ENCODE assay signal across 8 cellular contexts in the genomic region with DNA sequence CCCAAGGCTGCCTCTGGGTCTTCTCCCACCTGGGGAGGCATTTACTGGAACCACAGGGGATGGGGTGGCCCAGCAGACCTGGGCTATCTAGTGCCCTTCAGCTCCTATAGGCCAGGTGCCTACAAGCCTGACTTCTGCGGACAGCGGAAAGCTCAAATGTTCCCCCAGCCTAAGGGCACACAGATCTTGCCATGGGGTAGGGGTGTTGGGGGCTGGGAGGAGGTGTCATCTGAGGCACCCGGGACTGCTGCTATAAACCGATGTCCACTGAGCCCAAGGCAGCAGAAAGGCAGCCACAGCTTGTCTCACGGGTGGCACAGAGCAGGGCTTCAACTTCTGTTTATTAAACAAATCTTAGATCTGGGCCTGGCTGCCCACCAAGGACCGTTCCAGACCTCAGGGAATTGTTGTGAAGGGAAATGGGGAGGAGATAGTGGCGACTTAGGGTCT. TPM values are rescaled to one million over a fixed set of nuclear protein-coding genes. Genes with fewer than 3 reads are reported as not detected.
DNase-seq lines count a peak whose midpoint lies in the region; ATAC-seq, FAIRE-seq and TF ChIP-seq lines count a peak whose summit lies in the region.

No MANE protein-coding gene starts in this region.

- ATAC-seq in A549 (no peak), HG03432 (IDR thresholded peaks at IDR 0.05; ENCODE audit: unreplicated experiment) (no peak)
- no peak for ATAC-seq in naive thymus-derived CD8-positive, alpha-beta T cell

- TF ChIP-seq RAD21 in A549 (conservative IDR thresholded peaks at IDR 0.05 in 1 of 2, IDR thresholded peaks at IDR 0.05 in 1 of 2): no peak

- DNase-seq in A549 (ENCODE audit: low read depth in 1 of 2, low spot score in 1 of 2) (no peak), colonic mucosa (no peak), GM19238 (ENCODE audit: insufficient read length, low spot score) (no peak), NCI-H510A (lab: John Stamatoyannopoulos, UW) (no peak)
- no peak for DNase-seq in naive thymus-derived CD8-positive, alpha-beta T cell
- no peak for DNase-seq in stimulated activated naive CD4-positive, alpha-beta T cell treated with Interleukin-2 at 50 U/mL for 16 hours (lab: John Stamatoyannopoulos, UW)

- H3K27ac ChIP-seq in A549 (peak overlapping the region; percentile 97), HUES64 (ENCODE audit: low read depth, low read length) (peak overlapping the region; percentile 92; the same call in 1 of the 2 replicates), colonic mucosa (peak overlapping the region; percentile 95)

- intact Hi-C loops in colonic mucosa (cut with DNase I): no loop called here

- peaks cover 17 to 53% (median 47%) of the 10 kb centered on the region in 4 donors for H3K4me1 Mint-ChIP-seq in naive thymus-derived CD8-positive, alpha-beta T cell

- WGBS in A549 (ENCODE audit: missing lambda C conversion rate): 83% methylated on average over 7 of the region's 7 CpGs
- 91% methylated on average over 7 of the region's 7 CpGs for WGBS in HUES64

- no peak for FAIRE-seq in A549 (lab: Jason Lieb, UNC)

- H3K27me3 ChIP-seq in HUES64 (ENCODE audit: insufficient read depth, low read length): peaks cover 8% of the 10 kb centered on the region
- H3K27me3 ChIP-seq in colonic mucosa: no peaks in the 10 kb centered on the region

- H3K9me3 Mint-ChIP-seq in naive thymus-derived CD8-positive, alpha-beta T cell: no peaks in the 10 kb centered on the region

- H3K4me3 Mint-ChIP-seq in naive thymus-derived CD8-positive, alpha-beta T cell: peak overlapping the region; percentile 71 to 85 (median 82)

- no peak for TF ChIP-seq CTCF in A549 (IDR thresholded peaks at IDR 0.05)
- no peak for TF ChIP-seq CTCF in colonic mucosa (IDR thresholded peaks at IDR 0.05)

- TF ChIP-seq EP300 in A549 (IDR thresholded peaks at IDR 0.05): no peak

- no peaks in the 10 kb centered on the region for H3K27me3 Mint-ChIP-seq in naive thymus-derived CD8-positive, alpha-beta T cell

- no peak for TF ChIP-seq POLR2A in A549 (IDR thresholded peaks at IDR 0.05; ENCODE audit: low read length)

- peak overlapping the region; percentile 82 for H3K4me3 ChIP-seq in A549
- H3K4me3 ChIP-seq in HUES64 (ENCODE audit: low read length): peak overlapping the region; percentile 68
- H3K4me3 ChIP-seq in colonic mucosa: no peak overlapping the region

- peak overlapping the region; percentile 96 for H3K4me2 ChIP-seq in A549

- CTCF ChIA-PET in A549 (lab: Yijun Ruan, JAX): interaction anchor here (0.7 to 5.4 kb wide), 7 partner anchors 9 to 230 kb away, joined by 3 to 27 read pairs (median 4); a partner anchor contains a TSS

- H3K9me3 ChIP-seq in A549 (no peaks in the 10 kb centered on the region), HUES64 (ENCODE audit: insufficient read depth, low read depth, low read length) (no peaks in the 10 kb centered on the region), colonic mucosa (no peaks in the 10 kb centered on the region)

- POLR2A ChIA-PET in A549 (lab: Yijun Ruan, JAX): interaction anchor here (0.8 to 4.2 kb wide), 4 partner anchors 12 to 228 kb away, joined by 3 to 29 read pairs (median 4); a partner anchor contains a TSS
- POLR2A ChIA-PET in naive thymus-derived CD8-positive, alpha-beta T cell (lab: Charles Lee): interaction anchor here (1.4 to 3.1 kb wide), 2 partner anchors 27 to 97 kb away, joined by 4 to 38 read pairs; a partner anchor contains a TSS

- peak overlapping the region in 7 of 10 donors; percentile 48 to 91 (median 72) for H3K27ac Mint-ChIP-seq in naive thymus-derived CD8-positive, alpha-beta T cell

- H3K4me1 ChIP-seq in A549 (peaks cover 57% of the 10 kb centered on the region), HUES64 (ENCODE audit: insufficient read depth, low read length) (peaks cover 23% of the 10 kb centered on the region), colonic mucosa (peaks cover 37% of the 10 kb centered on the region)

- no peaks in the 10 kb centered on the region for H3K36me3 Mint-ChIP-seq in naive thymus-derived CD8-positive, alpha-beta T cell

- no peaks in the 10 kb centered on the region for H3K36me3 ChIP-seq in HUES64 (ENCODE audit: insufficient read depth, low read length)
- H3K36me3 ChIP-seq in colonic mucosa: no peaks in the 10 kb centered on the region

- H3K9ac ChIP-seq in HUES64 (ENCODE audit: low read depth, low read length): peak overlapping the region; percentile 76
- H3K9ac ChIP-seq in colonic mucosa (ENCODE audit: low read depth in 2 of 2, low read length in 2 of 2): peak overlapping the region; percentile 68 to 78

TF ChIP-seq in A549, 52 proteins besides CTCF, POLR2A, EP300 and RAD21 (continues in another document):
- TF ChIP-seq, protein P1, sequence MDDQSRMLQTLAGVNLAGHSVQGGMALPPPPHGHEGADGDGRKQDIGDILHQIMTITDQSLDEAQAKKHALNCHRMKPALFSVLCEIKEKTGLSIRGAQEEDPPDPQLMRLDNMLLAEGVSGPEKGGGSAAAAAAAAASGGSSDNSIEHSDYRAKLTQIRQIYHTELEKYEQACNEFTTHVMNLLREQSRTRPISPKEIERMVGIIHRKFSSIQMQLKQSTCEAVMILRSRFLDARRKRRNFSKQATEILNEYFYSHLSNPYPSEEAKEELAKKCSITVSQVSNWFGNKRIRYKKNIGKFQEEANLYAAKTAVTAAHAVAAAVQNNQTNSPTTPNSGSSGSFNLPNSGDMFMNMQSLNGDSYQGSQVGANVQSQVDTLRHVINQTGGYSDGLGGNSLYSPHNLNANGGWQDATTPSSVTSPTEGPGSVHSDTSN (IDR thresholded peaks at IDR 0.05): no peak
- TF ChIP-seq HOXB5 (CRISPR knock-in tag; IDR thresholded peaks at IDR 0.05) (0 out of 2 replicates have a peak, but pooled peaks have one; percentile 17), PHF8 (IDR thresholded peaks at IDR 0.05; ENCODE audit: borderline replicate concordance, low read depth) (no peak), CHD4 (IDR thresholded peaks at IDR 0.05; ENCODE audit: borderline replicate concordance) (no peak), HDAC2 (IDR thresholded peaks at IDR 0.05) (no peak), ZNF302 (CRISPR knock-in tag; IDR thresholded peaks at IDR 0.05) (no peak), ZFP36 (IDR thresholded peaks at IDR 0.05; ENCODE audit: borderline replicate concordance, partially characterized antibody) (no peak), HOXB13 (CRISPR knock-in tag; IDR thresholded peaks at IDR 0.05; ENCODE audit: low read depth) (no peak), JUNB (IDR thresholded peaks at IDR 0.05) (no peak), GATA3 (IDR thresholded peaks at IDR 0.05; ENCODE audit: borderline replicate concordance) (0 out of 2 replicates have a peak, but pooled peaks have one; percentile 14)
- TF ChIP-seq, protein P2, sequence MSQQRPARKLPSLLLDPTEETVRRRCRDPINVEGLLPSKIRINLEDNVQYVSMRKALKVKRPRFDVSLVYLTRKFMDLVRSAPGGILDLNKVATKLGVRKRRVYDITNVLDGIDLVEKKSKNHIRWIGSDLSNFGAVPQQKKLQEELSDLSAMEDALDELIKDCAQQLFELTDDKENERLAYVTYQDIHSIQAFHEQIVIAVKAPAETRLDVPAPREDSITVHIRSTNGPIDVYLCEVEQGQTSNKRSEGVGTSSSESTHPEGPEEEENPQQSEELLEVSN (IDR thresholded peaks at IDR 0.05; ENCODE audit: borderline replicate concordance, low read depth): no peak
- TF ChIP-seq, protein P3, sequence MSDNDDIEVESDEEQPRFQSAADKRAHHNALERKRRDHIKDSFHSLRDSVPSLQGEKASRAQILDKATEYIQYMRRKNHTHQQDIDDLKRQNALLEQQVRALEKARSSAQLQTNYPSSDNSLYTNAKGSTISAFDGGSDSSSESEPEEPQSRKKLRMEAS (IDR thresholded peaks at IDR 0.05): no peak
- TF ChIP-seq, protein P4, sequence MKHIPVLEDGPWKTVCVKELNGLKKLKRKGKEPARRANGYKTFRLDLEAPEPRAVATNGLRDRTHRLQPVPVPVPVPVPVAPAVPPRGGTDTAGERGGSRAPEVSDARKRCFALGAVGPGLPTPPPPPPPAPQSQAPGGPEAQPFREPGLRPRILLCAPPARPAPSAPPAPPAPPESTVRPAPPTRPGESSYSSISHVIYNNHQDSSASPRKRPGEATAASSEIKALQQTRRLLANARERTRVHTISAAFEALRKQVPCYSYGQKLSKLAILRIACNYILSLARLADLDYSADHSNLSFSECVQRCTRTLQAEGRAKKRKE (CRISPR knock-in tag; IDR thresholded peaks at IDR 0.05; ENCODE audit: low read depth): no peak

RNA-seq across cellular contexts. Expression of a gene that starts 3.6 kb away (rescaled TPM):
- polyA plus RNA-seq in A549 (2011; rRNA removed) (101 and 108 TPM in 2 replicates), A549 (2017; fragmentation: RNase III; extraction: RNeasy Plus Mini Kit Qiagen cat#74134 plus additional on column Dnase treatment) (120 to 127 TPM (median 123 TPM) in 3 replicates)
- 137 and 142 TPM in 2 replicates for polyA plus RNA-seq in A549 (2012; cell fraction: cytosol; rRNA removed)
- 175 and 218 TPM in 2 replicates for polyA plus RNA-seq in A549 (2012; cell fraction: nucleus; rRNA removed)
- polyA minus RNA-seq in A549 (2011; rRNA and poly(A)+ RNA removed): 357 and 380 TPM in 2 replicates
- 22.4 TPM for polyA plus RNA-seq in HUES64 (2013, experiment 1 of 2)
- 27.9 TPM for polyA plus RNA-seq in HUES64 (2013, experiment 2 of 2)
- 100 to 1,000 TPM; 280 to 315 TPM for total RNA-seq in colonic mucosa
- total RNA-seq in naive thymus-derived CD8-positive, alpha-beta T cell: 10 to 100 TPM; 15.4 to 18.0 TPM
- 1 to 10 TPM; 1.3 to 1.5 (median 1.3) TPM for polyA plus RNA-seq in naive thymus-derived CD8-positive, alpha-beta T cell

RNA-seq across cellular contexts. Expression of a gene that starts 27.6 kb away (rescaled TPM):
- polyA plus RNA-seq in A549 (2011; rRNA removed): 30.8 and 41.8 TPM in 2 replicates
- polyA plus RNA-seq in A549 (2012; cell fraction: cytosol; rRNA removed): 22.4 and 26.4 TPM in 2 replicates
- polyA plus RNA-seq in A549 (2012; cell fraction: nucleus; rRNA removed): 41.4 and 43.0 TPM in 2 replicates
- 23.6 to 24.5 TPM (median 24.3 TPM) in 3 replicates for polyA plus RNA-seq in A549 (2017; fragmentation: RNase III; extraction: RNeasy Plus Mini Kit Qiagen cat#74134 plus additional on column Dnase treatment)
- 58.4 and 65.5 TPM in 2 replicates for polyA minus RNA-seq in A549 (2011; rRNA and poly(A)+ RNA removed)
- polyA plus RNA-seq in HUES64 (2013, experiment 1 of 2): 14.2 TPM
- polyA plus RNA-seq in HUES64 (2013, experiment 2 of 2): 15.9 TPM
- total RNA-seq in colonic mucosa: 10 to 100 TPM; 27.6 to 35.5 TPM
- total RNA-seq in naive thymus-derived CD8-positive, alpha-beta T cell: 10 to 100 TPM; 92.3 to 93.8 TPM
- 10 to 100 TPM; 62.0 to 75.4 (median 70.5) TPM for polyA plus RNA-seq in naive thymus-derived CD8-positive, alpha-beta T cell

RNA-seq across cellular contexts. Expression of a gene that starts 32.8 kb away (rescaled TPM):
- 117 and 124 TPM in 2 replicates for polyA plus RNA-seq in A549 (2011; rRNA removed)
- 53.5 and 59.6 TPM in 2 replicates for polyA plus RNA-seq in A549 (2012; cell fraction: cytosol; rRNA removed)
- 16.5 and 24.4 TPM in 2 replicates for polyA plus RNA-seq in A549 (2012; cell fraction: nucleus; rRNA removed)
- polyA plus RNA-seq in A549 (2017; fragmentation: RNase III; extraction: RNeasy Plus Mini Kit Qiagen cat#74134 plus additional on column Dnase treatment): 73.1 to 76.5 TPM (median 75.1 TPM) in 3 replicates
- 59.6 and 77.1 TPM in 2 replicates for polyA minus RNA-seq in A549 (2011; rRNA and poly(A)+ RNA removed)
- 41.3 TPM for polyA plus RNA-seq in HUES64 (2013, experiment 1 of 2)
- polyA plus RNA-seq in HUES64 (2013, experiment 2 of 2): 38.9 TPM
- total RNA-seq in colonic mucosa: 10 to 100 TPM; 74.5 to 82.0 TPM
- total RNA-seq in naive thymus-derived CD8-positive, alpha-beta T cell: 10 to 100 TPM; 22.0 to 27.6 TPM
- 10 to 100 TPM; 18.8 to 24.8 (median 19.9) TPM for polyA plus RNA-seq in naive thymus-derived CD8-positive, alpha-beta T cell

Comparison
In these comparisons a context has a peak if more than half of its experiments do, and no peak if none do; other contexts are left out.
1. RNA of a gene that starts 3.6 kb away (total RNA-seq): 280 to 315 TPM in colonic mucosa; 15.4 to 18.0 TPM in naive thymus-derived CD8-positive, alpha-beta T cell; every median in the first group is over 10 times any median in the second.
2. Peak in every context shown above with its lines, with median percentiles within 50 percentile points of each other: H3K27ac ChIP-seq.